Comparison of ENCODE assay signal across 8 cellular contexts in genomic region chr3:168248383-168249047, GRCh38.
A peak's percentile ranks its signal among the peaks of the same experiment; 100 is the strongest.
DNase-seq lines count a peak whose midpoint lies in the region; ATAC-seq and TF ChIP-seq lines count a peak whose summit lies in the region.

No MANE protein-coding gene starts in this region.

- H2AK5ac ChIP-seq in H9 (ENCODE audit: insufficient read length, low read length) = no peak overlapping the region

- H2BK120ac ChIP-seq in H9 (ENCODE audit: low read depth, low read length, poor library complexity, severe bottlenecking) = no peak overlapping the region

- no peak for TF ChIP-seq CTCF in H9 (conservative IDR thresholded peaks at IDR 0.05)
- no peak for TF ChIP-seq CTCF in WTC11 (IDR thresholded peaks at IDR 0.05)
- no peak for TF ChIP-seq CTCF in heart left ventricle (IDR thresholded peaks at IDR 0.05)
- TF ChIP-seq CTCF in prostate gland (IDR thresholded peaks at IDR 0.05) = no peak

- peaks cover 29 to 31% of the 10 kb centered on the region in 2 experiments for H3K4me1 Mint-ChIP-seq in H9
- H3K4me1 Mint-ChIP-seq in WTC11 = peaks cover 35% of the 10 kb centered on the region

- no peaks in the 10 kb centered on the region for H3K4me1 ChIP-seq in H9 (ENCODE audit: insufficient read depth, low read length)
- H3K4me1 ChIP-seq in heart left ventricle = peaks cover 0 to 30% (median 11%) of the 10 kb centered on the region in 12 donors
- H3K4me1 ChIP-seq in prostate gland (replicated peaks) = no peaks in the 10 kb centered on the region

- H3K9ac ChIP-seq in H9 (ENCODE audit: extremely low read depth, insufficient read length, low read length) = peak overlapping the region; percentile 21

- H3K79me1 ChIP-seq in H9 (ENCODE audit: insufficient read depth, low read depth, low read length, poor library complexity, severe bottlenecking) = no peaks in the 10 kb centered on the region

- no peak overlapping the region for H2BK12ac ChIP-seq in H9 (ENCODE audit: insufficient read length, low read depth, low read length)

- H3K9me3 Mint-ChIP-seq in H9 (0 out of 5 replicates have a peak, but pooled peaks cover 0 to 1% of the 10 kb centered on the region in 2 experiments), WTC11 (no peaks in the 10 kb centered on the region)

- H3K9me3 ChIP-seq in H9 (ENCODE audit: control insufficient read depth, low read depth, low read length) = no peaks in the 10 kb centered on the region
- H3K9me3 ChIP-seq in heart left ventricle = no peaks in the 10 kb centered on the region
- no peaks in the 10 kb centered on the region for H3K9me3 ChIP-seq in prostate gland

- H3K23me2 ChIP-seq in H9 (ENCODE audit: insufficient read length, low read depth, low read length, poor library complexity, severe bottlenecking) = peaks cover 15% of the 10 kb centered on the region

- H3K56ac ChIP-seq in H9 (ENCODE audit: insufficient read length, low read depth, low read length) = no peak overlapping the region

- H3K4ac ChIP-seq in H9 (ENCODE audit: low read depth, low read length) = no peak overlapping the region

- POLR2A ChIA-PET in WTC11 (lab: Charles Lee) = interaction anchor here (0.7 to 1.6 kb wide), 4 partner anchors 14 to 82 kb away, joined by 3 to 10 read pairs (median 3); no protein-coding TSS in a partner anchor

- peaks cover 33% of the 10 kb centered on the region for H3K27me3 Mint-ChIP-seq in H9 (ENCODE audit: low read depth)
- H3K27me3 Mint-ChIP-seq in WTC11 (ENCODE audit: low read depth) = peaks cover 33% of the 10 kb centered on the region

- no peaks in the 10 kb centered on the region for H3K36me3 ChIP-seq in heart left ventricle
- H3K36me3 ChIP-seq in prostate gland = no peaks in the 10 kb centered on the region

- intact Hi-C loops in heart left ventricle (cut with DNase I) = no loop called here
- intact Hi-C loops in prostate gland (cut with DNase I) = no loop called here

- ATAC-seq in WTC11 = peak; percentile 54
- peak; percentile 64 to 77 (median 72) for ATAC-seq in heart left ventricle
- ATAC-seq in HG03039 (IDR thresholded peaks at IDR 0.05; ENCODE audit: unreplicated experiment) = no peak
- ATAC-seq in HG02938 (IDR thresholded peaks at IDR 0.05; ENCODE audit: unreplicated experiment) = no peak

- TF ChIP-seq POLR2A in heart left ventricle (IDR thresholded peaks at IDR 0.05) (no peak), prostate gland (IDR thresholded peaks at IDR 0.05) (no peak)

- H3K4me3 Mint-ChIP-seq in H9 = peak overlapping the region; percentile 84 to 95
- H3K4me3 Mint-ChIP-seq in WTC11 = peak overlapping the region; percentile 89

- no peak overlapping the region for H4K5ac ChIP-seq in H9 (ENCODE audit: insufficient read length, low read depth, low read length)

- no peaks in the 10 kb centered on the region for H4K20me1 ChIP-seq in H9 (ENCODE audit: control insufficient read depth, insufficient read depth, insufficient read length)

- H3T11ph ChIP-seq in H9 (ENCODE audit: low read length) = no peak overlapping the region

- H3K79me2 ChIP-seq in H9 (ENCODE audit: insufficient read depth, low read length) = no peaks in the 10 kb centered on the region

- whole genome bisulfite sequencing in H9 (ENCODE audit: extremely low coverage, insufficient read length, low lambda C conversion rate) = no CpG with 5 or more reads among the region's 21 CpGs
- WGBS in heart left ventricle, 4 donors = 1 to 2% (median 1%) methylated on average over 18 to 21 of the region's 21 CpGs
- under 1% methylated on average over 21 of the region's 21 CpGs for WGBS in prostate gland

- CTCF ChIA-PET in WTC11 (lab: Charles Lee) = interaction anchor here (0.6 to 1.8 kb wide), 5 partner anchors 262 to 598 kb away, joined by 3 to 5 read pairs (median 3); no protein-coding TSS in a partner anchor

- peak overlapping the region; percentile 46; the same call in 1 of the 2 replicates for H3K14ac ChIP-seq in H9 (ENCODE audit: insufficient read depth, low read length)

- H3K27ac ChIP-seq in H9 (ENCODE audit: insufficient read length, low read depth, low read length) (no peak overlapping the region), heart left ventricle (no peak overlapping the region), prostate gland (no peak overlapping the region)

- no peak overlapping the region for H3K23ac ChIP-seq in H9 (ENCODE audit: insufficient read length, low read depth, low read length)

- in situ Hi-C loops in ACHN (cut with HindIII; ENCODE audit: low pct_ligation_motif_present, low pct_unique_long_range_greater_than_20kb, low sequenced_read_pairs) = no loop called here

- H4K91ac ChIP-seq in H9 (ENCODE audit: insufficient read length, low read depth, low read length) = no peak overlapping the region

- peaks cover 0 to 4% (median 0%) of the 10 kb centered on the region in 3 experiments; a peak in 1 of 7 replicates for H3K36me3 Mint-ChIP-seq in H9 (ENCODE audit: insufficient read depth in 1 of 3, low read depth in 3 of 3)
- no peaks in the 10 kb centered on the region for H3K36me3 Mint-ChIP-seq in WTC11

- peak overlapping the region; percentile 2 for H2AFZ ChIP-seq in H9 (ENCODE audit: low read length)

- H3K4me2 ChIP-seq in H9 (ENCODE audit: insufficient read depth, insufficient read length, low read length) = peak overlapping the region; percentile 78

- H2BK20ac ChIP-seq in H9 (ENCODE audit: low read depth, low read length, poor library complexity, severe bottlenecking) = no peak overlapping the region

- no peak overlapping the region for H2BK5ac ChIP-seq in H9 (ENCODE audit: insufficient read length, low read length)

- no peak overlapping the region for H3K18ac ChIP-seq in H9 (ENCODE audit: insufficient read length, low read depth, low read length)

- H3K27me3 ChIP-seq in H9 (ENCODE audit: insufficient read depth, low read length) (peaks cover 4% of the 10 kb centered on the region; the same call in 1 of the 2 replicates), heart left ventricle (peaks cover 0 to 46% (median 7%) of the 10 kb centered on the region in 9 donors), prostate gland (replicated peaks; ENCODE audit: insufficient read depth) (no peaks in the 10 kb centered on the region)

- H4K8ac ChIP-seq in H9 (replicated peaks; ENCODE audit: insufficient read length, low read depth, low read length) = no peak overlapping the region

- DNase-seq in ACHN = peak; percentile 9
- DNase-seq in H9 = peak; percentile 66
- peak; percentile 51 for DNase-seq in WTC11 (ENCODE audit: low spot score)
- peak; percentile 6 to 57 (median 31) for DNase-seq in heart left ventricle
- DNase-seq in prostate gland (ENCODE audit: low spot score) = no peak
- DNase-seq in NCI-H510A treated with DMSO at 0.1 percent for 48 hours (lab: John Stamatoyannopoulos, UW) = no peak

- H3K27ac Mint-ChIP-seq in H9 = peak overlapping the region; percentile 35 to 95 (median 47); a peak in 3 of 7 replicates
- peak overlapping the region; percentile 93 for H3K27ac Mint-ChIP-seq in WTC11

- H2BK15ac ChIP-seq in H9 (ENCODE audit: low read depth, low read length) = no peak overlapping the region

- H3K4me3 ChIP-seq in heart left ventricle (peak overlapping the region in 11 of 12 donors; percentile 39 to 68 (median 62)), prostate gland (peak overlapping the region; percentile 33)

TF ChIP-seq in WTC11, 78 proteins besides CTCF, POLR2A, EP300 and RAD21 (continues in another document):
- TF ChIP-seq FOXP4 (CRISPR knock-in tag; IDR thresholded peaks at IDR 0.05) = 0 out of 2 replicates have a peak, but pooled peaks have one; percentile 36
- 0 out of 2 replicates have a peak, but pooled peaks have one; percentile 16 for TF ChIP-seq USF2 (CRISPR knock-in tag; IDR thresholded peaks at IDR 0.05)
- no peak for TF ChIP-seq NFATC4 (CRISPR knock-in tag; IDR thresholded peaks at IDR 0.05)
- TF ChIP-seq ATF6 (CRISPR knock-in tag; IDR thresholded peaks at IDR 0.05) = no peak
- no peak for TF ChIP-seq ZMAT4 (CRISPR knock-in tag; IDR thresholded peaks at IDR 0.05)
- no peak for TF ChIP-seq FOXP1 (CRISPR knock-in tag; IDR thresholded peaks at IDR 0.05; ENCODE audit: borderline replicate concordance)

Comparison
In these comparisons a context has a peak if more than half of its experiments do, and no peak if none do; other contexts are left out.
1. DNase-seq: peak in ACHN (single experiment), H9 (single experiment), WTC11 (single experiment) and heart left ventricle (5 of 5); none in prostate gland (single experiment) and NCI-H510A treated with DMSO at 0.1 percent for 48 hours (single experiment).
2. ATAC-seq: peak in WTC11 (single experiment) and heart left ventricle (4 of 4); none in HG03039 (single experiment) and HG02938 (single experiment).